20 cellular contexts compared by ENCODE assay signal in the genomic region with DNA sequence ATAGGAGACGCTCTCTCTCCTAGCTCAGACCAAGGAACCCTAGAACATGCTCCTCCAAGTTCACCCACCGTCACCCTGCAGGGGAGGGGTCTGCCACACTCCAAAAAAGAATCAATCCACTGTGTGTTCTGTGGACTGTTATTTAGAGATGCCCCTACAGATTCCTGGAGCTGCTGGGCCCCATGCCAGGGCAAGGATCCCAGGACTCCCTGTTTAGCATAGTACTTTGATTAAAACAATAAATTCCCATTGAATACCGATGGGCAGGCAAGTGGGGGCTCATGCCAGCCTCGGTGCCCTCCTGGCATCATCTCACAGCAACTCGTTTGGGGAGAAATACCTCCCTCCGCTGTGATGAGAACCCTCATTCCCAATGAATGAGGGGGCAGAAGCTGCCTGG.
DNase-seq lines count a peak whose midpoint lies in the region; ATAC-seq, FAIRE-seq and TF ChIP-seq lines count a peak whose summit lies in the region.
"Had no signal": no experiment of that assay in that cellular context is flagged by ENCODE, and none has a peak within 500 bp of the region (broad histone marks: within the 10 kb centered on the region; RNA-seq: fewer than 3 reads in every experiment).

No MANE protein-coding gene starts in this region.

- peaks cover 0 to 31% (median 19%) of the 10 kb centered on the region in 10 experiments; a peak in 15 of 20 replicates for H3K4me1 ChIP-seq in BLaER1 treated with 17β-estradiol and CSF1 and Interleukin-3, amounts not matched to agents 10 nM and 100 nM
- H3K4me1 ChIP-seq in H1 (replicated peaks in 1 of 4; ENCODE audit: control insufficient read depth in 3 of 4, insufficient read depth in 4 of 4, low read length in 3 of 4) (peaks cover 10 to 20% (median 13%) of the 10 kb centered on the region in 4 experiments), neuronal stem cell (ENCODE audit: control insufficient read depth in 2 of 2, insufficient read depth in 1 of 2, low read depth in 1 of 2, low read length in 2 of 2) (peaks cover 11 to 41% of the 10 kb centered on the region in 2 donors)

- CTCF ChIA-PET in H1 (lab: Charles Lee; ENCODE audit: partially characterized antibody) = interaction anchor here (0.7 to 11.1 kb wide), 11 partner anchors 11 to 387 kb away, joined by 3 to 142 read pairs (median 4); no protein-coding TSS in a partner anchor

- H3K36me3 ChIP-seq in BLaER1 treated with 17β-estradiol and CSF1 and Interleukin-3, amounts not matched to agents 10 nM and 100 nM = no peaks in the 10 kb centered on the region
- H3K36me3 ChIP-seq in H1 (ENCODE audit: control insufficient read depth in 2 of 4, insufficient read depth in 4 of 4, low read length in 3 of 4) (no peaks in the 10 kb centered on the region), neuronal stem cell (replicated peaks in 1 of 2; ENCODE audit: control insufficient read depth in 2 of 2, insufficient read depth in 2 of 2, low read length in 2 of 2) (no peaks in the 10 kb centered on the region)

- H3K23me2 ChIP-seq in H1 (ENCODE audit: low read depth, low read length) = no peaks in the 10 kb centered on the region; the same call in 1 of the 2 replicates

- no peak overlapping the region for H4K91ac ChIP-seq in H1 (replicated peaks; ENCODE audit: insufficient read length, low read length)
- no peak overlapping the region for H4K91ac ChIP-seq in neuronal stem cell (ENCODE audit: low read depth, low read length, poor library complexity)

- FAIRE-seq in H1 (lab: Jason Lieb, UNC) = no peak
- FAIRE-seq: A549, D721Med, GM12878, GM19239 had no signal

- H2BK12ac ChIP-seq in H1 (ENCODE audit: low read depth, low read length) (no peak overlapping the region), neuronal stem cell (ENCODE audit: low read length) (no peak overlapping the region)

- H3K79me2 ChIP-seq in H1 (ENCODE audit: control insufficient read depth in 1 of 2, insufficient read depth in 2 of 2, low read length in 2 of 2) = no peaks in the 10 kb centered on the region

- H3K4me3 ChIP-seq in BLaER1 treated with 17β-estradiol and CSF1 and Interleukin-3, amounts not matched to agents 10 nM and 100 nM = no peak overlapping the region
- H3K4me3 ChIP-seq in H1 (ENCODE audit: extremely low read depth in 1 of 4, insufficient read depth in 2 of 4, low read depth in 3 of 4, low read length in 4 of 4) (no peak overlapping the region), neuronal stem cell (ENCODE audit: low read length in 2 of 2) (no peak overlapping the region)
- H3K4me3 ChIP-seq: A549, GM12878, GM23338 had no signal

- 80% methylated on average over 6 of the region's 6 CpGs; no CpG with 5 or more reads in 1 of the 2 experiments for WGBS in H1 (ENCODE audit: extremely low coverage in 1 of 2, insufficient coverage in 1 of 2, insufficient read length in 1 of 2, insufficient replicate concordance in 2 of 2, low coverage in 1 of 2, low lambda C conversion rate in 2 of 2, missing lambda C conversion rate in 1 of 2), 2 experiments
- WGBS in neuronal stem cell (ENCODE audit: extremely low coverage in 2 of 2, insufficient read length in 2 of 2, insufficient replicate concordance in 1 of 2), 2 donors = no CpG with 5 or more reads among the region's 6 CpGs

- DNase-seq in H1 (ENCODE audit: low read depth in 1 of 2, low spot score in 2 of 2) (no peak), neuronal stem cell (ENCODE audit: low spot score) (no peak), NCI-H1694 treated with DMSO at 0.1 percent for 48 hours (lab: John Stamatoyannopoulos, UW) (no peak)
- no peak for DNase-seq in activated naive CD8-positive, alpha-beta T cell treated with anti-CD3 and anti-CD28 coated beads for 36 hours
- DNase-seq: 8988T; CD4-positive, alpha-beta T cell; CD8-positive, alpha-beta memory T cell; DMS 273 treated with DMSO at 0.1 percent for 48 hours; DMS79; EL; GDM1; HCEC 1CT had no signal

- POLR2A ChIA-PET in H1 (lab: Charles Lee; ENCODE audit: partially characterized antibody) = no interaction called here

- no peak overlapping the region for H4K8ac ChIP-seq in H1 (ENCODE audit: extremely low read depth, insufficient read depth, low read length)
- H4K8ac ChIP-seq in neuronal stem cell (ENCODE audit: low read depth, low read length) = no peak overlapping the region

- H3K27me3 Mint-ChIP-seq in activated naive CD8-positive, alpha-beta T cell treated with anti-CD3 and anti-CD28 coated beads for 36 hours = peaks cover 46% of the 10 kb centered on the region

- H3K4me3 Mint-ChIP-seq in activated naive CD8-positive, alpha-beta T cell treated with anti-CD3 and anti-CD28 coated beads for 36 hours = no peak overlapping the region
- H3K4me3 Mint-ChIP-seq: CD14-positive monocyte; CD4-positive, alpha-beta T cell; CD8-positive, alpha-beta memory T cell; GM23338 had no signal

- H2BK20ac ChIP-seq in H1 (ENCODE audit: low read length) = no peak overlapping the region

- no peak for TF ChIP-seq EP300 in H1 (IDR thresholded peaks at IDR 0.05; ENCODE audit: borderline replicate concordance in 1 of 2, low read depth in 2 of 2, low read length in 2 of 2)

- H3K23ac ChIP-seq in H1 (ENCODE audit: insufficient read length) = no peak overlapping the region
- H3K23ac ChIP-seq in neuronal stem cell (ENCODE audit: low read depth, low read length, poor library complexity) = peak overlapping the region; percentile 30

- H3K14ac ChIP-seq in H1 (ENCODE audit: insufficient read length) (no peak overlapping the region), neuronal stem cell (ENCODE audit: low read length) (no peak overlapping the region)

- TF ChIP-seq CTCF in H1 (IDR thresholded peaks at IDR 0.05; ENCODE audit: control extremely low read depth in 1 of 3, insufficient read depth in 1 of 3, low read depth in 1 of 3, low read length in 3 of 3) = no peak

- H3K4me2 ChIP-seq in BLaER1 treated with 17β-estradiol and CSF1 and Interleukin-3, amounts not matched to agents 10 nM and 100 nM = peak overlapping the region in 8 of 11 experiments; percentile 42 to 70 (median 60); a peak in 15 of 22 replicates
- H3K4me2 ChIP-seq in H1 (ENCODE audit: insufficient read depth in 1 of 2, low read depth in 2 of 2, low read length in 2 of 2) (no peak overlapping the region), neuronal stem cell (ENCODE audit: insufficient read depth, low read length, poor library complexity, severe bottlenecking) (no peak overlapping the region)
- H3K4me2 ChIP-seq: A549, GM23338 had no signal

- H3K9me3 ChIP-seq in BLaER1 treated with 17β-estradiol and CSF1 and Interleukin-3, amounts not matched to agents 10 nM and 100 nM (replicated peaks in 1 of 11) = no peaks in the 10 kb centered on the region; a peak in 2 of 22 replicates
- H3K9me3 ChIP-seq in H1 (ENCODE audit: insufficient read depth in 2 of 2, low read depth in 1 of 2, low read length in 1 of 2) (0 out of 4 replicates have a peak, but pooled peaks cover 0 to 2% of the 10 kb centered on the region in 2 experiments), neuronal stem cell (replicated peaks in 1 of 2; ENCODE audit: control insufficient read depth in 2 of 2, insufficient read depth in 1 of 2, low read depth in 1 of 2, low read length in 2 of 2) (peaks cover 0 to 2% of the 10 kb centered on the region in 2 donors)
- H3K9me3 ChIP-seq: A549 had no signal

- no peaks in the 10 kb centered on the region; a peak in 1 of 22 replicates for H4K20me1 ChIP-seq in BLaER1 treated with 17β-estradiol and CSF1 and Interleukin-3, amounts not matched to agents 10 nM and 100 nM
- no peaks in the 10 kb centered on the region for H4K20me1 ChIP-seq in H1 (replicated peaks in 1 of 2; ENCODE audit: control insufficient read depth in 1 of 2, insufficient read depth in 2 of 2, low read length in 2 of 2)

- H2BK120ac ChIP-seq in H1 (replicated peaks; ENCODE audit: low read depth, low read length) (no peak overlapping the region), neuronal stem cell (ENCODE audit: low read depth, low read length) (no peak overlapping the region)

- no peak overlapping the region for H2BK15ac ChIP-seq in H1 (ENCODE audit: low read length)
- H2BK15ac ChIP-seq in neuronal stem cell (ENCODE audit: low read length) = peak overlapping the region; percentile 23

- no peaks in the 10 kb centered on the region for H3K79me1 ChIP-seq in H1 (ENCODE audit: low read depth, low read length)
- no peaks in the 10 kb centered on the region for H3K79me1 ChIP-seq in neuronal stem cell (ENCODE audit: low read depth, low read length)

- no peak overlapping the region for H3K4ac ChIP-seq in H1 (replicated peaks; ENCODE audit: insufficient read length, low read depth, low read length)
- H3K4ac ChIP-seq in neuronal stem cell (ENCODE audit: low read length) = no peak overlapping the region

- no peaks in the 10 kb centered on the region for H3K36me3 Mint-ChIP-seq in activated naive CD8-positive, alpha-beta T cell treated with anti-CD3 and anti-CD28 coated beads for 36 hours
- H3K36me3 Mint-ChIP-seq: CD14-positive monocyte had no signal

- H2AK5ac ChIP-seq in H1 (ENCODE audit: low read depth, low read length) (peak overlapping the region; percentile 47; the same call in 1 of the 2 replicates), neuronal stem cell (ENCODE audit: low read depth, low read length) (peak overlapping the region; percentile 89)

- H2BK5ac ChIP-seq in H1 (ENCODE audit: low read depth, low read length) (no peak overlapping the region), neuronal stem cell (ENCODE audit: low read length) (peak overlapping the region; percentile 31)

- ATAC-seq in HG03565 (IDR thresholded peaks at IDR 0.05; ENCODE audit: unreplicated experiment) = no peak
- ATAC-seq: A549, GM12878 had no signal

- no peak overlapping the region; the same call in 1 of the 2 replicates for H3K18ac ChIP-seq in H1 (ENCODE audit: extremely low read depth, low read length)
- peak overlapping the region; percentile 84 for H3K18ac ChIP-seq in neuronal stem cell (ENCODE audit: low read length)

- H3K4me1 Mint-ChIP-seq in activated naive CD8-positive, alpha-beta T cell treated with anti-CD3 and anti-CD28 coated beads for 36 hours = no peaks in the 10 kb centered on the region

- no peak overlapping the region for H3K27ac Mint-ChIP-seq in activated naive CD8-positive, alpha-beta T cell treated with anti-CD3 and anti-CD28 coated beads for 36 hours
- H3K27ac Mint-ChIP-seq: CD14-positive monocyte; CD4-positive, alpha-beta T cell; CD8-positive, alpha-beta memory T cell; GM23338 had no signal

- H3K27ac ChIP-seq in BLaER1 treated with 17β-estradiol and CSF1 and Interleukin-3, amounts not matched to agents 10 nM and 100 nM = no peak overlapping the region
- no peak overlapping the region for H3K27ac ChIP-seq in H1 (ENCODE audit: low read depth, low read length)
- H3K27ac ChIP-seq in neuronal stem cell (replicated peaks; ENCODE audit: low read length) = no peak overlapping the region
- H3K27ac ChIP-seq: A549 had no signal

- TF ChIP-seq POLR2A in H1 (IDR thresholded peaks at IDR 0.05; ENCODE audit: control extremely low read depth in 1 of 2, low read depth in 2 of 2, low read length in 2 of 2) = no peak

- H4K5ac ChIP-seq in H1 (ENCODE audit: insufficient read length, low read depth, low read length) = no peak overlapping the region

- peak overlapping the region in 1 of 11 experiments; percentile 2; a peak in 1 of 22 replicates for H3K9ac ChIP-seq in BLaER1 treated with 17β-estradiol and CSF1 and Interleukin-3, amounts not matched to agents 10 nM and 100 nM
- H3K9ac ChIP-seq in H1 (replicated peaks in 1 of 4; ENCODE audit: extremely low read depth in 1 of 4, low read depth in 3 of 4, low read length in 3 of 4) = no peak overlapping the region
- H3K9ac ChIP-seq in neuronal stem cell (ENCODE audit: low read depth, low read length, poor library complexity) = no peak overlapping the region

- H3K56ac ChIP-seq in H1 (replicated peaks; ENCODE audit: insufficient read length, low read depth, low read length) = no peak overlapping the region

- no peaks in the 10 kb centered on the region for H3K27me3 ChIP-seq in BLaER1 treated with 17β-estradiol and CSF1 and Interleukin-3, amounts not matched to agents 10 nM and 100 nM
- H3K27me3 ChIP-seq in H1 (replicated peaks in 1 of 4; ENCODE audit: control insufficient read depth in 3 of 4, extremely low read depth in 1 of 4, insufficient read depth in 3 of 4, low read length in 3 of 4) = no peaks in the 10 kb centered on the region; a peak in 4 of 7 replicates
- peaks cover 0 to 30% (median 5%) of the 10 kb centered on the region in 3 experiments for H3K27me3 ChIP-seq in neuronal stem cell (ENCODE audit: control insufficient read depth in 3 of 3, insufficient read depth in 3 of 3, low read depth in 1 of 3, low read length in 3 of 3)

- H3K9me3 Mint-ChIP-seq in activated naive CD8-positive, alpha-beta T cell treated with anti-CD3 and anti-CD28 coated beads for 36 hours = no peaks in the 10 kb centered on the region
- H3K9me3 Mint-ChIP-seq: CD4-positive, alpha-beta T cell had no signal

- TF ChIP-seq RAD21 in H1 (IDR thresholded peaks at IDR 0.05 in 1 of 2, conservative IDR thresholded peaks at IDR 0.05 in 1 of 2; ENCODE audit: low read depth in 2 of 2, low read length in 2 of 2) = no peak

- H2AFZ ChIP-seq in H1 (ENCODE audit: low read length) (no peak overlapping the region), neuronal stem cell (ENCODE audit: low read length) (no peak overlapping the region)
- H2AFZ ChIP-seq: GM23338 had no signal

Comparison
In these comparisons a context has a peak if more than half of its experiments do, and no peak if none do; other contexts are left out.
1. H3K4me2 ChIP-seq: peak in BLaER1 treated with 17β-estradiol and CSF1 and Interleukin-3, amounts not matched to agents 10 nM and 100 nM (8 of 11); none in H1 (0 of 2) and neuronal stem cell (single experiment).